Comparison of ENCODE assay signal across 14 cellular contexts in genomic region chr11:121841487-121842167, GRCh38.
DNase-seq lines count a peak whose midpoint lies in the region; ATAC-seq and TF ChIP-seq lines count a peak whose summit lies in the region.
"Had no signal": no experiment of that assay in that cellular context is flagged by ENCODE, and none has a peak within 500 bp of the region (broad histone marks: within the 10 kb centered on the region; RNA-seq: fewer than 3 reads in every experiment).

No MANE protein-coding gene starts in this region.

- no peaks in the 10 kb centered on the region for H3K9me3 ChIP-seq in fibroblast of lung (ENCODE audit: control insufficient read depth, insufficient read depth, low read depth, low read length)
- H3K9me3 ChIP-seq: neutrophil had no signal

- no peak overlapping the region for H2AFZ ChIP-seq in fibroblast of lung (ENCODE audit: low read length)

- no peak for ATAC-seq in GM18868 (IDR thresholded peaks at IDR 0.05; ENCODE audit: unreplicated experiment)
- ATAC-seq in stimulated activated naive B cell treated with anti-CD40 and anti-IgM and Interleukin-4, amounts not matched to agents 10 μg/mL and 1 μg/mL and 100 μg/mL, for 72 hours (replicated peaks) = no peak
- no peak for ATAC-seq in HG03469 (IDR thresholded peaks at IDR 0.05; ENCODE audit: unreplicated experiment)

- no peaks in the 10 kb centered on the region for H3K36me3 ChIP-seq in fibroblast of lung (ENCODE audit: control insufficient read depth, insufficient read depth, low read length)
- H3K36me3 ChIP-seq: neutrophil had no signal

- peaks cover 5% of the 10 kb centered on the region for H3K4me1 ChIP-seq in fibroblast of lung (ENCODE audit: control insufficient read depth, extremely low read depth, insufficient read depth, low read length)

- TF ChIP-seq CTCF in fibroblast of lung (conservative IDR thresholded peaks at IDR 0.05 in 1 of 2, IDR thresholded peaks at IDR 0.05 in 1 of 2; ENCODE audit: low read depth in 1 of 2, low read length in 2 of 2) = no peak

- no peaks in the 10 kb centered on the region for H3K79me2 ChIP-seq in fibroblast of lung (ENCODE audit: control insufficient read depth, insufficient read depth, low read length)

- H3K27me3 ChIP-seq in fibroblast of lung (ENCODE audit: control insufficient read depth, insufficient read depth, low read length) = no peaks in the 10 kb centered on the region
- H3K27me3 ChIP-seq: neutrophil had no signal

- DNase-seq in DMS79 treated with DMSO at 0.1 percent for 48 hours (lab: John Stamatoyannopoulos, UW) (peak; percentile 62), NCI-H226 (peak; percentile 14), fibroblast of lung (ENCODE audit: low read depth in 2 of 2) (peak; percentile 63 to 94), non-pigmented ciliary epithelial cell (ENCODE audit: low read depth) (peak; percentile 90), SK-N-DZ (ENCODE audit: low spot score) (no peak)
- no peak for DNase-seq in stimulated activated naive B cell treated with anti-CD40 and anti-IgM and Interleukin-4, amounts not matched to agents 10 μg/mL and 1 μg/mL and 100 μg/mL, for 72 hours
- DNase-seq: activated effector memory CD4-positive, alpha-beta T cell treated with anti-CD3 and anti-CD28 coated beads, Interleukin-2, amount 50 U/mL, for 16 hours; CD4-positive, CD25-positive, alpha-beta regulatory T cell; NCI-H526; stimulated activated CD4-positive, alpha-beta T cell treated with anti-CD3 and anti-CD28 coated beads, Interleukin-4, amount 100 ng/mL, for 24 hours had no signal

- H3K4me3 Mint-ChIP-seq in stimulated activated naive B cell treated with anti-CD40 and anti-IgM and Interleukin-4, amounts not matched to agents 10 μg/mL and 1 μg/mL and 100 μg/mL, for 72 hours = no peak overlapping the region
- H3K4me3 Mint-ChIP-seq: CD4-positive, CD25-positive, alpha-beta regulatory T cell had no signal

- no peak overlapping the region for H3K27ac Mint-ChIP-seq in stimulated activated naive B cell treated with anti-CD40 and anti-IgM and Interleukin-4, amounts not matched to agents 10 μg/mL and 1 μg/mL and 100 μg/mL, for 72 hours
- H3K27ac Mint-ChIP-seq: CD4-positive, CD25-positive, alpha-beta regulatory T cell had no signal

- no peak overlapping the region for H3K4me3 ChIP-seq in fibroblast of lung (replicated peaks in 1 of 4; ENCODE audit: control extremely low read depth in 1 of 4, insufficient read depth in 1 of 4, low read depth in 3 of 4, low read length in 4 of 4)
- H3K4me3 ChIP-seq: SK-N-MC had no signal

- peaks cover 0 to 2% of the 10 kb centered on the region in 2 donors for H3K36me3 Mint-ChIP-seq in stimulated activated naive B cell treated with anti-CD40 and anti-IgM and Interleukin-4, amounts not matched to agents 10 μg/mL and 1 μg/mL and 100 μg/mL, for 72 hours
- H3K36me3 Mint-ChIP-seq: CD4-positive, CD25-positive, alpha-beta regulatory T cell had no signal

- H3K4me2 ChIP-seq in fibroblast of lung (ENCODE audit: extremely low read depth, insufficient read depth, low read length) = peak overlapping the region; percentile 63

- H3K9ac ChIP-seq in fibroblast of lung (ENCODE audit: insufficient read depth, low read length) = no peak overlapping the region

- H3K9me3 Mint-ChIP-seq in stimulated activated naive B cell treated with anti-CD40 and anti-IgM and Interleukin-4, amounts not matched to agents 10 μg/mL and 1 μg/mL and 100 μg/mL, for 72 hours = peaks cover 0 to 4% of the 10 kb centered on the region in 2 donors

- H3K27ac ChIP-seq in fibroblast of lung (ENCODE audit: insufficient read depth, low read length) = no peak overlapping the region
- H3K27ac ChIP-seq: neutrophil, SK-N-MC had no signal

- H3K4me1 Mint-ChIP-seq in stimulated activated naive B cell treated with anti-CD40 and anti-IgM and Interleukin-4, amounts not matched to agents 10 μg/mL and 1 μg/mL and 100 μg/mL, for 72 hours = no peaks in the 10 kb centered on the region
- H3K4me1 Mint-ChIP-seq: CD4-positive, CD25-positive, alpha-beta regulatory T cell had no signal

- no peaks in the 10 kb centered on the region for H3K27me3 Mint-ChIP-seq in stimulated activated naive B cell treated with anti-CD40 and anti-IgM and Interleukin-4, amounts not matched to agents 10 μg/mL and 1 μg/mL and 100 μg/mL, for 72 hours
- H3K27me3 Mint-ChIP-seq: CD4-positive, CD25-positive, alpha-beta regulatory T cell had no signal

- no peaks in the 10 kb centered on the region for H4K20me1 ChIP-seq in fibroblast of lung (ENCODE audit: control insufficient read depth, extremely low read depth, insufficient read depth, low read length)

Comparison
In these comparisons a context has a peak if more than half of its experiments do, and no peak if none do; other contexts are left out.
1. DNase-seq: peak in DMS79 treated with DMSO at 0.1 percent for 48 hours (single experiment), NCI-H226 (single experiment), fibroblast of lung (2 of 2) and non-pigmented ciliary epithelial cell (single experiment); none in SK-N-DZ (single experiment) and stimulated activated naive B cell treated with anti-CD40 and anti-IgM and Interleukin-4, amounts not matched to agents 10 μg/mL and 1 μg/mL and 100 μg/mL, for 72 hours (single experiment).